Comparison of ENCODE assay signal across 20 cellular contexts in the genomic region with DNA sequence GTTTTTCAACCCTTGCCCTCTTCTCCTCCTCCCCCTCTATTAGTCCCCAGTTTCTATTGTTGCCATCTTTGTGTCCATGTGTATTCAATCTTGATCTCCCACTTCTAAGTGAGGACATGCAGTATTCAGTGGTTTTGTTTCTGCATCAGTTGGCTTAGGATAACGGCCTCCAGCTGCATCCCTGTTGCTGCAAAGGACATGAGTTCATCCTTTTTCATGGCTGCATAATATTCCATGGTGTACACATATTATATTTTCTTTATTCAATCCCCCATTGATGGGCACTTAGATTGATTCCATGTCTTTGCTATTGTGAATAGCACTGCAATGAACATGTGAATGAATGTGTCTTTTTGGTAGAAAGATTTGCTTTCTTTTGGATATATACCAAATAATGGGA.
"Had no signal": no experiment of that assay in that cellular context is flagged by ENCODE, and none has a peak within 500 bp of the region (broad histone marks: within the 10 kb centered on the region; RNA-seq: fewer than 3 reads in every experiment).

No MANE protein-coding gene starts in this region.

- DNase-seq: IMR-90, Kasumi-1, MM.1S, NCI-H1092 treated with DMSO at 0.1 percent for 48 hours, NCI-H1436, NCI-H1694, NCI-H1930, NCI-H2081, NCI-H2107, NCI-H2227 treated with DMSO at 0.1 percent for 48 hours, NCI-H524 treated with DMSO at 0.1 percent for 48 hours, NCI-H69, NCI-H774, SHP77, SK-N-SH, SW 1271 had no signal

- H3K4me2 ChIP-seq: KMS-11, SK-N-SH had no signal

- ATAC-seq: HepG2, Panc1 had no signal

- H3K9me3 ChIP-seq: SK-N-SH had no signal

- H3K27ac ChIP-seq: KMS-11, RWPE1 had no signal

- H3K9ac ChIP-seq: KMS-11, SK-N-SH had no signal
